Comparison of ENCODE assay signal across 11 cellular contexts in the genomic region with DNA sequence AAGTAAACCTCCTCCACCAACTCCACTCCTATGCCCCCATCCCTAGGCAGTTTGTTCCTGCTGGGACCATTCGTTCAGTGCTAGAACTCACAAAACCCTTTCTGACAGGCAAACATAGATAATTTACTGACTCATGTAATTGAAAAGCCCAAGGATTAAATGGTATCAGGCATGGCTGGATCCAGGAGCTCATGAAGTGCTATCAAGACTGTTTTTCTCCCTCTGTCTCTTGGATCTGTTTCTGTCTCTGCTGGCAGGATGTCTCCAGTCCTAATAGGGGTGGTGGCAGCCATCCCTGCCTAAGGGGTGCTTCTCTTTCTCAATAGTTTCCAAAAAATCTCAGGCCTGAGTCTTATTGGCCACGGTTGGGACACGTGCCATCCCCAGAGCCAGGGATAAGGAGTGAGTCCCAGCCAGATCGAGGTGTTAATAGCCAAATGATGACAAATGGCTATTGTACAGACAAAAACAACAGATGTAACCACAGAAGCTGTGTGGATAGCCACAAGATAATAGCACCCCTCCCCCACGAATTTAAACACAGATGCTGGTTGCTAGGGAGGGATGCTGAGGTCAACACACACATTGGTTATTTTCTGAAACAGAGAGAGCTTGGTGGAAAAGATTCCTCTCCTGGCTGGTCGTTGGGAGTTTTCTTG.
DNase-seq lines count a peak whose midpoint lies in the region; ATAC-seq and TF ChIP-seq lines count a peak whose summit lies in the region.
"Had no signal": no experiment of that assay in that cellular context is flagged by ENCODE, and none has a peak within 500 bp of the region (broad histone marks: within the 10 kb centered on the region; RNA-seq: fewer than 3 reads in every experiment).

No MANE protein-coding gene starts in this region.

- peaks cover 4% of the 10 kb centered on the region for H3K9me3 Mint-ChIP-seq in progenitor cell of endocrine pancreas (ENCODE audit: low read depth)

- no peak for TF ChIP-seq POLR2A in testis (IDR thresholded peaks at IDR 0.05)

- H3K27ac ChIP-seq in left ventricle myocardium inferior (replicated peaks) (no peak overlapping the region), testis (no peak overlapping the region)
- H3K27ac ChIP-seq: SK-N-MC had no signal

- H3K36me3 Mint-ChIP-seq in progenitor cell of endocrine pancreas (ENCODE audit: insufficient read depth): no peaks in the 10 kb centered on the region
- H3K36me3 Mint-ChIP-seq: CD14-positive monocyte had no signal

- H3K4me3 Mint-ChIP-seq in progenitor cell of endocrine pancreas (ENCODE audit: low read depth): no peak overlapping the region
- H3K4me3 Mint-ChIP-seq: CD14-positive monocyte had no signal

- intact Hi-C loops in left ventricle myocardium inferior (cut with micrococcal nuclease) (no loop called here), testis (cut with DNase I; ENCODE audit: low total_unique reads) (no loop called here)

- 56 to 63% methylated on average over 6 of the region's 6 CpGs for whole genome bisulfite sequencing in testis, 2 donors

- ATAC-seq in GM21367 (IDR thresholded peaks at IDR 0.05; ENCODE audit: unreplicated experiment): no peak

- H3K27me3 ChIP-seq in left ventricle myocardium inferior (ENCODE audit: low read depth) (no peaks in the 10 kb centered on the region), testis (no peaks in the 10 kb centered on the region)

- H3K36me3 ChIP-seq in left ventricle myocardium inferior: no peaks in the 10 kb centered on the region
- H3K36me3 ChIP-seq in testis (ENCODE audit: low read depth, missing control alignments): no peaks in the 10 kb centered on the region

- H3K4me3 ChIP-seq in AG10803 (ENCODE audit: low read length): no peak overlapping the region
- H3K4me3 ChIP-seq in left ventricle myocardium inferior: no peak overlapping the region
- no peak overlapping the region for H3K4me3 ChIP-seq in testis
- H3K4me3 ChIP-seq: SK-N-MC had no signal

- no peaks in the 10 kb centered on the region for H3K27me3 Mint-ChIP-seq in progenitor cell of endocrine pancreas

- in situ Hi-C loops in GM13977 (cut with MboI; ENCODE audit: low pct_unique_long_range_greater_than_20kb, low sequenced_read_pairs, unreplicated experiment): no loop called here

- H3K9me3 ChIP-seq in left ventricle myocardium inferior (replicated peaks) (peaks cover 20% of the 10 kb centered on the region), testis (no peaks in the 10 kb centered on the region)

- TF ChIP-seq CTCF in AG10803 (conservative IDR thresholded peaks at IDR 0.05; ENCODE audit: low read length) (no peak), GM13977 (IDR thresholded peaks at IDR 0.05; ENCODE audit: extremely low read depth, insufficient read depth, missing control alignments) (no peak), progenitor cell of endocrine pancreas (IDR thresholded peaks at IDR 0.05; ENCODE audit: unreplicated experiment) (no peak), left ventricle myocardium inferior (IDR thresholded peaks at IDR 0.05; ENCODE audit: borderline replicate concordance) (no peak), testis (IDR thresholded peaks at IDR 0.05) (no peak)

- DNase-seq in AG10803 (ENCODE audit: low read depth): peak; percentile 91
- peak; percentile 36 for DNase-seq in GM13977 (ENCODE audit: low spot score)
- peak; percentile 90 for DNase-seq in NCI-H82 (lab: John Stamatoyannopoulos, UW)
- peak; percentile 80 for DNase-seq in globus pallidus (ENCODE audit: low spot score)
- DNase-seq in progenitor cell of endocrine pancreas (ENCODE audit: low spot score, unreplicated experiment): no peak
- DNase-seq in left ventricle myocardium inferior: no peak
- DNase-seq in testis: no peak
- DNase-seq: islet precursor cell had no signal

- peaks cover 24% of the 10 kb centered on the region for H3K4me1 Mint-ChIP-seq in progenitor cell of endocrine pancreas (ENCODE audit: low read depth)
- H3K4me1 Mint-ChIP-seq: CD14-positive monocyte had no signal

- H3K4me1 ChIP-seq in left ventricle myocardium inferior (no peaks in the 10 kb centered on the region), testis (no peaks in the 10 kb centered on the region)

- H3K27ac Mint-ChIP-seq in progenitor cell of endocrine pancreas: no peak overlapping the region
- H3K27ac Mint-ChIP-seq: CD14-positive monocyte had no signal

Comparison
In these comparisons a context has a peak if more than half of its experiments do, and no peak if none do; other contexts are left out.
1. DNase-seq: peak in AG10803 (single experiment), GM13977 (single experiment), NCI-H82 (single experiment) and globus pallidus (single experiment); none in progenitor cell of endocrine pancreas (single experiment), left ventricle myocardium inferior (single experiment) and testis (single experiment).